Comparison of ENCODE assay signal across 13 cellular contexts in the genomic region with DNA sequence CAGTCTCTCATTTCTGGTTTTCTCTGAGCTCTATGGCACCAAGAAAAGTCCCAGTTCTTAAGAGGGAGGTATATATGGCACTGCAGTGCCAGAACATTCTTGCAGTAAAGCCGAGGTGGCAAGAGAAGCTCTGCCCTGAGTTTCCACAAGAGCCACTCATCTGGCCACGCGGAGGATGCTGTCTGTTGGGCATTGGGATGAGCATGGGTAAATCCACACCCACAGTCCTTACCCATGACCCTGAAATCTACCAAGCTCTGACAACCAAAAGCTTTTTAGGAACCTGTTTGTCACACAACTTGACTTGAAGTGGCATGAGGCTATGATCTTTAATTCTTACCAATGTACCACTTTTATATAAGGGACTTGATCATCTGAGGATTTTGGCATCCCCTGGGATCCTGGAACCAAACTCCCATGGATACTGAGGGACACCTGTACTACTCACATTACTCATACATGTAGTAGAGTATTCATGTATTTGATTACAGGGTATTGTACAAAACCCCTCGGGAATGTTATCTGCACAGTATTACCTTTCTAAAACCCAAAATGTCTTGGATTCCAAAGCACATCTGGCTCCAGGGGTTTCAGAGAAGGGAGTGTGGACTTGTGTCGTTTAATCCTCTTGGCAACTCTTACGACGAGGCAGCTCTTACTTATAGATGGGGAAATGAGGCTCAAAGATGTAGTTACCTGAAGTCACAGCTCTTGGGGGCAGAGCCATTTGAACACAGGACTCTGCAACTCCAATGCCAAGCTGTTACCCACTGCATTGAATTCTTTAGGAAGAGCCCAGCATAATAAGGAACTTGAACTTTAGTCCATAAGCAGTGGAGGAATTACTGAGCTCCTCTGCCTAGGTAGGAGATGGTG. TPM values are rescaled to one million over a fixed set of nuclear protein-coding genes. Genes with fewer than 3 reads are reported as not detected.
DNase-seq lines count a peak whose midpoint lies in the region; ATAC-seq and TF ChIP-seq lines count a peak whose summit lies in the region.
"Had no signal": no experiment of that assay in that cellular context is flagged by ENCODE, and none has a peak within 500 bp of the region (broad histone marks: within the 10 kb centered on the region; RNA-seq: fewer than 3 reads in every experiment).

No MANE protein-coding gene starts in this region.

- peaks cover 50% of the 10 kb centered on the region for H3F3A ChIP-seq in SK-N-SH (replicated peaks; ENCODE audit: insufficient read depth)

- WGBS in H9 (ENCODE audit: extremely low coverage, insufficient read length, low lambda C conversion rate): no CpG with 5 or more reads among the region's 7 CpGs
- 91% methylated on average over 7 of the region's 7 CpGs for WGBS in SK-N-SH (ENCODE audit: low lambda C conversion rate)

- no peak overlapping the region for H2BK12ac ChIP-seq in H9 (ENCODE audit: insufficient read length, low read depth, low read length)

- no peaks in the 10 kb centered on the region; the same call in 1 of the 2 replicates for H3K27me3 ChIP-seq in H9 (ENCODE audit: insufficient read depth, low read length)
- no peaks in the 10 kb centered on the region for H3K27me3 ChIP-seq in SK-N-SH (ENCODE audit: insufficient read depth)
- H3K27me3 ChIP-seq in osteoblast (ENCODE audit: insufficient read depth, low read length): no peaks in the 10 kb centered on the region

- H3K36me3 ChIP-seq in SK-N-SH (replicated peaks in 1 of 2; ENCODE audit: control insufficient read depth in 1 of 2, insufficient read depth in 2 of 2, low read length in 1 of 2) (peaks cover 51 to 71% of the 10 kb centered on the region in 2 experiments), osteoblast (ENCODE audit: insufficient read depth, low read length) (peaks cover 69% of the 10 kb centered on the region)

- H3K9ac ChIP-seq in H9 (ENCODE audit: extremely low read depth, insufficient read length, low read length) (no peak overlapping the region), SK-N-SH (no peak overlapping the region)

- no peak overlapping the region for H3K14ac ChIP-seq in H9 (ENCODE audit: insufficient read depth, low read length)

- CTCF ChIA-PET in activated CD4-positive, alpha-beta T cell treated with anti-CD3 and anti-CD28 coated beads for 36 hours (lab: Charles Lee): interaction anchor here (0.9 to 3.7 kb wide), 4 partner anchors 9 to 58 kb away, joined by 3 to 22 read pairs (median 4); a partner anchor contains a TSS
- CTCF ChIA-PET in SK-N-SH (lab: Yijun Ruan, JAX): interaction anchor here (0.8 to 3.2 kb wide), 6 partner anchors 9 to 349 kb away, joined by 3 to 22 read pairs (median 7); a partner anchor contains a TSS

- no peak overlapping the region for H4K5ac ChIP-seq in H9 (ENCODE audit: insufficient read length, low read depth, low read length)

- H2BK20ac ChIP-seq in H9 (ENCODE audit: low read depth, low read length, poor library complexity, severe bottlenecking): no peak overlapping the region

- H3K56ac ChIP-seq in H9 (ENCODE audit: insufficient read length, low read depth, low read length): no peak overlapping the region

- H3K27ac ChIP-seq in H9 (ENCODE audit: insufficient read length, low read depth, low read length) (no peak overlapping the region), SK-N-SH (ENCODE audit: low read depth in 2 of 2, low read length in 1 of 2) (no peak overlapping the region), osteoblast (ENCODE audit: low read depth, low read length) (no peak overlapping the region)
- H3K27ac ChIP-seq: HL-60 had no signal

- no peak for TF ChIP-seq EP300 in SK-N-SH (IDR thresholded peaks at IDR 0.05; ENCODE audit: borderline replicate concordance in 1 of 2, low read depth in 1 of 2, low read length in 1 of 2)

- H3K18ac ChIP-seq in H9 (ENCODE audit: insufficient read length, low read depth, low read length): no peak overlapping the region

- no peaks in the 10 kb centered on the region for H3K9me3 ChIP-seq in H9 (ENCODE audit: control insufficient read depth, low read depth, low read length)
- H3K9me3 ChIP-seq in SK-N-SH: no peaks in the 10 kb centered on the region
- no peaks in the 10 kb centered on the region for H3K9me3 ChIP-seq in osteoblast (ENCODE audit: low read depth, low read length)

- ATAC-seq in activated CD4-positive, alpha-beta T cell treated with anti-CD3 and anti-CD28 coated beads for 36 hours: peak; percentile 7
- ATAC-seq in left colon (peak; percentile 9), HG03342 (IDR thresholded peaks at IDR 0.05; ENCODE audit: unreplicated experiment) (no peak)

- H2AFZ ChIP-seq in H9 (ENCODE audit: low read length) (no peak overlapping the region), SK-N-SH (ENCODE audit: low read depth) (no peak overlapping the region), osteoblast (ENCODE audit: low read length) (no peak overlapping the region)

- no peak overlapping the region for H3K4ac ChIP-seq in H9 (ENCODE audit: low read depth, low read length)

- H3K79me2 ChIP-seq in H9 (ENCODE audit: insufficient read depth, low read length): no peaks in the 10 kb centered on the region
- peaks cover 13% of the 10 kb centered on the region; the same call in 1 of the 2 replicates for H3K79me2 ChIP-seq in SK-N-SH (ENCODE audit: insufficient read depth)
- peaks cover 17% of the 10 kb centered on the region for H3K79me2 ChIP-seq in osteoblast (ENCODE audit: insufficient read depth, low read length)

- H2AK5ac ChIP-seq in H9 (ENCODE audit: insufficient read length, low read length): no peak overlapping the region

- H3K4me3 Mint-ChIP-seq in activated CD4-positive, alpha-beta T cell treated with anti-CD3 and anti-CD28 coated beads for 36 hours: no peak overlapping the region
- H3K4me3 Mint-ChIP-seq in H9: peak overlapping the region in 1 of 2 experiments; percentile 4; a peak in 1 of 5 replicates
- no peak overlapping the region for H3K4me3 Mint-ChIP-seq in progenitor cell of endocrine pancreas (ENCODE audit: low read depth)
- H3K4me3 Mint-ChIP-seq: activated CD4-positive, alpha-beta memory T cell treated with anti-CD3 and anti-CD28 coated beads for 36 hours had no signal

- intact Hi-C loops in activated CD4-positive, alpha-beta T cell treated with anti-CD3 and anti-CD28 coated beads for 36 hours (cut with DNase I, micrococcal nuclease): loop anchor here in 1 of 2 experiments (10.0 kb wide), 1 partner anchor 622 kb away; no protein-coding TSS in a partner anchor
- intact Hi-C loops in left colon (cut with DNase I, micrococcal nuclease): no loop called here

- no peak overlapping the region for H2BK5ac ChIP-seq in H9 (ENCODE audit: insufficient read length, low read length)

- H3T11ph ChIP-seq in H9 (ENCODE audit: low read length): no peak overlapping the region

- H4K8ac ChIP-seq in H9 (replicated peaks; ENCODE audit: insufficient read length, low read depth, low read length): no peak overlapping the region

- peaks cover 56% of the 10 kb centered on the region for H3K36me3 Mint-ChIP-seq in activated CD4-positive, alpha-beta T cell treated with anti-CD3 and anti-CD28 coated beads for 36 hours (ENCODE audit: low read depth)
- H3K36me3 Mint-ChIP-seq in H9 (ENCODE audit: insufficient read depth in 1 of 3, low read depth in 3 of 3): peaks cover 40 to 78% (median 72%) of the 10 kb centered on the region in 3 experiments; a peak in 6 of 7 replicates
- peaks cover 16% of the 10 kb centered on the region for H3K36me3 Mint-ChIP-seq in progenitor cell of endocrine pancreas (ENCODE audit: insufficient read depth)

- no peak overlapping the region for H2BK15ac ChIP-seq in H9 (ENCODE audit: low read depth, low read length)

- no peak overlapping the region for H3K4me2 ChIP-seq in H9 (ENCODE audit: insufficient read depth, insufficient read length, low read length)
- no peak overlapping the region for H3K4me2 ChIP-seq in SK-N-SH
- no peak overlapping the region for H3K4me2 ChIP-seq in osteoblast (ENCODE audit: insufficient read depth, low read length)

- no peaks in the 10 kb centered on the region for H3K23me2 ChIP-seq in H9 (ENCODE audit: insufficient read length, low read depth, low read length, poor library complexity, severe bottlenecking)

- TF ChIP-seq CTCF in H9 (conservative IDR thresholded peaks at IDR 0.05) (no peak), SK-N-SH (IDR thresholded peaks at IDR 0.05) (no peak), progenitor cell of endocrine pancreas (IDR thresholded peaks at IDR 0.05; ENCODE audit: unreplicated experiment) (no peak), osteoblast (IDR thresholded peaks at IDR 0.05; ENCODE audit: extremely low read depth, low read depth, low read length) (no peak)

- H4K91ac ChIP-seq in H9 (ENCODE audit: insufficient read length, low read depth, low read length): no peak overlapping the region

- no peak overlapping the region for H2BK120ac ChIP-seq in H9 (ENCODE audit: low read depth, low read length, poor library complexity, severe bottlenecking)

- H3K27me3 Mint-ChIP-seq in activated CD4-positive, alpha-beta T cell treated with anti-CD3 and anti-CD28 coated beads for 36 hours: no peaks in the 10 kb centered on the region
- H3K27me3 Mint-ChIP-seq in H9 (ENCODE audit: low read depth) (no peaks in the 10 kb centered on the region), progenitor cell of endocrine pancreas (no peaks in the 10 kb centered on the region)
- H3K27me3 Mint-ChIP-seq: activated CD4-positive, alpha-beta memory T cell treated with anti-CD3 and anti-CD28 coated beads for 36 hours had no signal

- peaks cover 9% of the 10 kb centered on the region for H3K4me1 Mint-ChIP-seq in activated CD4-positive, alpha-beta T cell treated with anti-CD3 and anti-CD28 coated beads for 36 hours
- H3K4me1 Mint-ChIP-seq in H9: peaks cover 42 to 51% of the 10 kb centered on the region in 2 experiments
- no peaks in the 10 kb centered on the region for H3K4me1 Mint-ChIP-seq in progenitor cell of endocrine pancreas (ENCODE audit: low read depth)

- POLR2A ChIA-PET in activated CD4-positive, alpha-beta T cell treated with anti-CD3 and anti-CD28 coated beads for 36 hours (lab: Charles Lee): interaction anchor here (0.7 to 4.2 kb wide), 5 partner anchors 8 to 319 kb away, joined by 3 to 26 read pairs (median 4); a partner anchor contains a TSS
- POLR2A ChIA-PET in SK-N-SH (lab: Yijun Ruan, JAX): interaction anchor here (1.0 to 1.6 kb wide), 3 partner anchors 10 to 36 kb away, joined by 3 to 5 read pairs (median 4); a partner anchor contains a TSS

- peak overlapping the region; percentile 49 for H3K27ac Mint-ChIP-seq in activated CD4-positive, alpha-beta T cell treated with anti-CD3 and anti-CD28 coated beads for 36 hours
- H3K27ac Mint-ChIP-seq in H9 (peak overlapping the region in 2 of 3 experiments; percentile 84 to 94; a peak in 5 of 7 replicates), progenitor cell of endocrine pancreas (no peak overlapping the region)

- H4K20me1 ChIP-seq in H9 (ENCODE audit: control insufficient read depth, insufficient read depth, insufficient read length) (peaks cover 2% of the 10 kb centered on the region), SK-N-SH (ENCODE audit: insufficient read depth) (peaks cover 41% of the 10 kb centered on the region), osteoblast (ENCODE audit: insufficient read depth, low read length) (peaks cover 45% of the 10 kb centered on the region)

- no peaks in the 10 kb centered on the region for H3K9me3 Mint-ChIP-seq in activated CD4-positive, alpha-beta T cell treated with anti-CD3 and anti-CD28 coated beads for 36 hours (ENCODE audit: low read depth)
- H3K9me3 Mint-ChIP-seq in H9: no peaks in the 10 kb centered on the region
- H3K9me3 Mint-ChIP-seq in progenitor cell of endocrine pancreas (ENCODE audit: low read depth): no peaks in the 10 kb centered on the region
- H3K9me3 Mint-ChIP-seq: activated CD4-positive, alpha-beta memory T cell treated with anti-CD3 and anti-CD28 coated beads for 36 hours had no signal

- no peak overlapping the region for H3K4me3 ChIP-seq in SK-N-SH (ENCODE audit: low read depth in 2 of 2, low read length in 1 of 2)
- no peak overlapping the region for H3K4me3 ChIP-seq in osteoblast (ENCODE audit: insufficient read depth, low read length)

- H3K4me1 ChIP-seq in H9 (ENCODE audit: insufficient read depth, low read length) (no peaks in the 10 kb centered on the region; the same call in none of the 2 replicates), SK-N-SH (ENCODE audit: control insufficient read depth in 1 of 2, insufficient read depth in 2 of 2, low read depth in 1 of 2, low read length in 1 of 2) (peaks cover 4 to 5% of the 10 kb centered on the region in 2 experiments; a peak in 2 of 4 replicates), osteoblast (ENCODE audit: insufficient read depth, low read length) (peaks cover 3% of the 10 kb centered on the region)

- DNase-seq in activated CD4-positive, alpha-beta T cell treated with anti-CD3 and anti-CD28 coated beads for 36 hours: no peak
- no peak for DNase-seq in activated CD4-positive, alpha-beta T cell treated with anti-CD3 and anti-CD28 coated beads, Interleukin-2, amount 50 U/mL, for 48 hours
- DNase-seq in H9 (no peak), SK-N-SH (no peak), left colon (no peak), progenitor cell of endocrine pancreas (ENCODE audit: low spot score, unreplicated experiment) (no peak), osteoblast (ENCODE audit: insufficient read length, low spot score, missing footprints) (no peak)
- DNase-seq: activated CD4-positive, alpha-beta memory T cell treated with anti-CD3 and anti-CD28 coated beads for 36 hours; caudate nucleus; H7; SHP77 treated with DMSO at 0.1 percent for 48 hours had no signal

- no peaks in the 10 kb centered on the region for H3K79me1 ChIP-seq in H9 (ENCODE audit: insufficient read depth, low read depth, low read length, poor library complexity, severe bottlenecking)

- H3K9me2 ChIP-seq in SK-N-SH: no peaks in the 10 kb centered on the region

- no peak overlapping the region for H3K23ac ChIP-seq in H9 (ENCODE audit: insufficient read length, low read depth, low read length)

- TF ChIP-seq RAD21 in SK-N-SH (IDR thresholded peaks at IDR 0.05; ENCODE audit: low read length): no peak

RNA-seq across cellular contexts. Expression of a gene that starts 8.8 kb away (rescaled TPM):
- 1,000 to 10,000 TPM; 2,842 to 4,727 TPM for total RNA-seq in activated CD4-positive, alpha-beta T cell treated with anti-CD3 and anti-CD28 coated beads for 36 hours
- 1,982 and 2,021 TPM in 2 replicates for total RNA-seq in H9 (2021)
- polyA plus RNA-seq in SK-N-SH (2012; rRNA removed): 2,077 and 2,311 TPM in 2 replicates
- polyA plus RNA-seq in SK-N-SH (2012; cell fraction: cytosol; rRNA removed): 2,462 and 2,641 TPM in 2 replicates
- 576 and 604 TPM in 2 replicates for polyA plus RNA-seq in SK-N-SH (2012; cell fraction: nucleus; rRNA removed)
- total RNA-seq in left colon: 1,000 to 10,000 TPM; 1,145 to 1,173 TPM
- 1,626 and 1,662 TPM in 2 replicates for total RNA-seq in progenitor cell of endocrine pancreas
- 524 and 1,095 TPM in 2 replicates for total RNA-seq in osteoblast

RNA-seq across cellular contexts. Expression of a gene that starts 36.1 kb away (rescaled TPM):
- total RNA-seq in activated CD4-positive, alpha-beta T cell treated with anti-CD3 and anti-CD28 coated beads for 36 hours: 1 to 10 TPM; 2.1 to 2.2 TPM
- total RNA-seq in H9 (2021): 10.2 and 10.7 TPM in 2 replicates
- polyA plus RNA-seq in SK-N-SH (2012; rRNA removed): 1.5 TPM in 2 replicates
- 0.91 and 1.3 TPM in 2 replicates for polyA plus RNA-seq in SK-N-SH (2012; cell fraction: cytosol; rRNA removed)
- polyA plus RNA-seq in SK-N-SH (2012; cell fraction: nucleus; rRNA removed): 4.4 and 5.9 TPM in 2 replicates
- 1 to 10 TPM in 1 of 2 donors, under 1 TPM in 1; 0.64 to 2.2 TPM for total RNA-seq in left colon
- 7.9 and 11.0 TPM in 2 replicates for total RNA-seq in progenitor cell of endocrine pancreas
- 1.2 and 1.4 TPM in 2 replicates for total RNA-seq in osteoblast
